ENCODE assay signal across 32 cellular contexts in genomic region chr18:46547520-46547919, GRCh38.
"Had no signal": no experiment of that assay in that cellular context is flagged by ENCODE, and none has a peak within 500 bp of the region (broad histone marks: within the 10 kb centered on the region; RNA-seq: fewer than 3 reads in every experiment).

No MANE protein-coding gene starts in this region.

- H3K9me3 ChIP-seq: adrenal gland, body of pancreas, breast epithelium had no signal

- DNase-seq: activated B cell treated with CpG ODN at 0.5 μM for 24 hours; activated CD4-positive, alpha-beta memory T cell treated with anti-CD3 and anti-CD28 coated beads for 36 hours; activated CD4-positive, alpha-beta T cell treated with anti-CD3 and anti-CD28 coated beads for 4 hours; activated CD4-positive, alpha-beta T cell treated with anti-CD3 and anti-CD28 coated beads, Interleukin-2, amount 10 ng/mL, durations not matched to agents 24 days and 14 days; activated CD4-positive, alpha-beta T cell treated with anti-CD3 and anti-CD28 coated beads, Interleukin-2, amount 50 U/mL, for 1 hour; activated CD4-positive, alpha-beta T cell treated with anti-CD3 and anti-CD28 coated beads, Interleukin-2, amount 50 U/mL, for 4 hours; activated CD4-positive, CD25-positive, alpha-beta regulatory T cell treated with anti-CD3 and anti-CD28 coated beads, Interleukin-2, amount 50 U/mL, for 72 hours; activated CD8-positive, alpha-beta memory T cell treated with anti-CD3 and anti-CD28 coated beads, Interleukin-2, amount 50 U/mL, for 4 hours; activated CD8-positive, alpha-beta T cell treated with anti-CD3 and anti-CD28 coated beads for 36 hours; activated effector memory CD4-positive, alpha-beta T cell treated with anti-CD3 and anti-CD28 coated beads, Interleukin-2, amount 50 U/mL, for 16 hours; activated gamma-delta T cell treated with Interleukin-2 at 50 U/mL for 16 hours; activated naive CD4-positive, alpha-beta T cell; activated naive CD4-positive, alpha-beta T cell treated with anti-CD3 and anti-CD28 coated beads for 36 hours; activated naive CD4-positive, alpha-beta T cell treated with anti-CD3 and anti-CD28 coated beads, Interleukin-2, amount 50 U/mL, for 16 hours; activated naive CD8-positive, alpha-beta T cell treated with anti-CD3 and anti-CD28 coated beads for 36 hours; activated T-cell treated with anti-CD3 and anti-CD28 coated beads for 4 hours; activated T-cell treated with anti-CD3 and anti-CD28 coated beads, Interleukin-2, amount 50 U/mL, for 1 hour; activated T-cell treated with anti-CD3 and anti-CD28 coated beads, Interleukin-2, amount 50 U/mL, for 4 hours; activated T-cell treated with anti-CD3 and anti-CD28 coated beads, Interleukin-2, amount 50 U/mL, for 72 hours; adrenal gland; amniotic stem cell; aorta; body of pancreas; brain microvascular endothelial cell; central memory CD4-positive, alpha-beta T cell; T-cell; T-helper 17 cell; T1000 had no signal

- H3K4me1 ChIP-seq: adrenal gland, body of pancreas, breast epithelium had no signal

- H3K27me3 ChIP-seq: adrenal gland, body of pancreas, brain microvascular endothelial cell, breast epithelium had no signal

- H3K27ac ChIP-seq: adrenal gland, body of pancreas, brain microvascular endothelial cell, breast epithelium, VCaP had no signal

- ATAC-seq: activated CD8-positive, alpha-beta T cell treated with anti-CD3 and anti-CD28 coated beads for 36 hours; activated naive CD4-positive, alpha-beta T cell treated with anti-CD3 and anti-CD28 coated beads, Interleukin-2, amount 50 U/mL, for 72 hours; activated T-cell treated with anti-CD3 and anti-CD28 coated beads, Interleukin-2, amount 50 U/mL, for 4 hours; activated T-cell treated with anti-CD3 and anti-CD28 coated beads, Interleukin-2, amount 50 U/mL, for 72 hours; activated T-helper 17 cell treated with anti-CD3 and anti-CD28 coated beads, Interleukin-2, amount 50 U/mL, for 72 hours; body of pancreas; T-cell; T-helper 17 cell had no signal

- H3K4me3 ChIP-seq: adrenal gland, body of pancreas, breast epithelium had no signal

- H3K36me3 ChIP-seq: adrenal gland, brain microvascular endothelial cell, breast epithelium had no signal
